Comparison of ENCODE assay signal across 7 cellular contexts in genomic region chr14:104688505-104688754, GRCh38. TPM values are rescaled to one million over a fixed set of nuclear protein-coding genes. Genes with fewer than 3 reads are reported as not detected.
DNase-seq lines count a peak whose midpoint lies in the region; ATAC-seq and TF ChIP-seq lines count a peak whose summit lies in the region.

No MANE protein-coding gene starts in this region.

- H3K18ac ChIP-seq in mesenchymal stem cell (ENCODE audit: low read depth in 1 of 2, low read length in 2 of 2), result peak overlapping the region; percentile 25 to 85

- no peak for ATAC-seq in body of pancreas
- ATAC-seq in HG03378 (IDR thresholded peaks at IDR 0.05; ENCODE audit: unreplicated experiment), result no peak

- H3K36me3 ChIP-seq in MG63 (peaks cover 3% of the 10 kb centered on the region), body of pancreas (replicated peaks in 1 of 2; ENCODE audit: insufficient read depth in 1 of 2, low read depth in 2 of 2) (no peaks in the 10 kb centered on the region), mesenchymal stem cell (ENCODE audit: control insufficient read depth in 1 of 2, insufficient read depth in 2 of 2, low read depth in 1 of 2, low read length in 2 of 2) (peaks cover 0 to 28% of the 10 kb centered on the region in 2 experiments)

- no peak for DNase-seq in MG63
- DNase-seq in body of pancreas, result no peak
- DNase-seq in mesenchymal stem cell, result no peak
- no peak for DNase-seq in substantia nigra (lab: John Stamatoyannopoulos, UW)
- DNase-seq in DMS53 (lab: John Stamatoyannopoulos, UW), result no peak
- DNase-seq in NCI-H2029 treated with DMSO at 0.1 percent for 48 hours (lab: John Stamatoyannopoulos, UW), result no peak

- peak overlapping the region; percentile 44 for H3K4me3 ChIP-seq in MG63
- H3K4me3 ChIP-seq in body of pancreas, result no peak overlapping the region
- H3K4me3 ChIP-seq in mesenchymal stem cell (ENCODE audit: insufficient read depth in 1 of 2, low read depth in 1 of 2, low read length in 2 of 2), result peak overlapping the region in 1 of 2 experiments; percentile 72

- H3K9me3 ChIP-seq in MG63 (no peaks in the 10 kb centered on the region), body of pancreas (no peaks in the 10 kb centered on the region), mesenchymal stem cell (ENCODE audit: control insufficient read depth, low read length) (no peaks in the 10 kb centered on the region)

- 16 to 23% methylated on average over 8 of the region's 8 CpGs for WGBS in body of pancreas, 2 donors
- WGBS in mesenchymal stem cell, result 69% methylated on average over 8 of the region's 8 CpGs

- H3K79me1 ChIP-seq in mesenchymal stem cell (replicated peaks; ENCODE audit: low read length, poor library complexity, severe bottlenecking), result no peaks in the 10 kb centered on the region

- H3K27ac ChIP-seq in body of pancreas (peak overlapping the region; percentile 84 to 92 (median 90)), mesenchymal stem cell (ENCODE audit: low read length, poor library complexity, severe bottlenecking) (no peak overlapping the region), substantia nigra (ENCODE audit: low read depth, low read length, poor library complexity, severe bottlenecking) (peak overlapping the region; percentile 94)

- H4K91ac ChIP-seq in mesenchymal stem cell (ENCODE audit: low read length), result peak overlapping the region; percentile 2

- H3K23ac ChIP-seq in mesenchymal stem cell (ENCODE audit: low read length in 2 of 2), result no peak overlapping the region

- TF ChIP-seq POLR2A in body of pancreas (IDR thresholded peaks at IDR 0.05), result peak in 1 of 3 donors; percentile 17

- H3K27me3 ChIP-seq in MG63, result no peaks in the 10 kb centered on the region
- no peaks in the 10 kb centered on the region for H3K27me3 ChIP-seq in body of pancreas
- H3K27me3 ChIP-seq in mesenchymal stem cell (ENCODE audit: control insufficient read depth in 1 of 2, insufficient read depth in 1 of 2, low read length in 2 of 2), result no peaks in the 10 kb centered on the region

- no peak overlapping the region for H3K4me2 ChIP-seq in mesenchymal stem cell (ENCODE audit: low read length, poor library complexity, severe bottlenecking)

- H4K8ac ChIP-seq in mesenchymal stem cell (ENCODE audit: low read length), result no peak overlapping the region

- no peak overlapping the region for H3K4ac ChIP-seq in mesenchymal stem cell (ENCODE audit: low read depth in 1 of 2, low read length in 2 of 2)

- no peak overlapping the region for H2BK15ac ChIP-seq in mesenchymal stem cell (ENCODE audit: low read depth, poor library complexity, severe bottlenecking)

- H2BK5ac ChIP-seq in mesenchymal stem cell (ENCODE audit: low read depth, low read length, poor library complexity, severe bottlenecking), result no peak overlapping the region

- H2AFZ ChIP-seq in mesenchymal stem cell (ENCODE audit: low read depth, low read length), result no peak overlapping the region

- H3K4me1 ChIP-seq in body of pancreas (peaks cover 39% of the 10 kb centered on the region), mesenchymal stem cell (ENCODE audit: control insufficient read depth, insufficient read depth, low read depth, low read length) (peaks cover 50% of the 10 kb centered on the region)

- intact Hi-C loops in body of pancreas (cut with DNase I), result no loop called here

- no peak overlapping the region for H3K14ac ChIP-seq in mesenchymal stem cell (ENCODE audit: low read length in 2 of 2)

- H2BK12ac ChIP-seq in mesenchymal stem cell (ENCODE audit: low read length in 2 of 2), result peak overlapping the region in 1 of 2 experiments; percentile 50

- no peak overlapping the region for H3K9ac ChIP-seq in mesenchymal stem cell (ENCODE audit: low read length)

- peak overlapping the region; percentile 2 for H2BK120ac ChIP-seq in mesenchymal stem cell (ENCODE audit: low read depth, low read length)

- no peak for TF ChIP-seq CTCF in body of pancreas (IDR thresholded peaks at IDR 0.05)

- H2AK5ac ChIP-seq in mesenchymal stem cell (ENCODE audit: low read length, severe bottlenecking), result no peak overlapping the region

RNA-seq across cellular contexts. Expression of gene INF2, which starts 1.0 kb away (rescaled TPM):
- total RNA-seq in MG63 (2014; rRNA removed; shearing (Covaris generic); ENCODE audit: low replicate concordance), result 15.5 and 31.4 TPM in 2 replicates
- total RNA-seq in body of pancreas, result 10 to 100 TPM; 46.2 to 90.3 TPM
- 59.1 TPM for polyA plus RNA-seq in mesenchymal stem cell (2013, experiment 1 of 2)
- 55.9 TPM for polyA plus RNA-seq in mesenchymal stem cell (2013, experiment 2 of 2)

RNA-seq across cellular contexts. Expression of gene ADSS1, which starts 35.6 kb away (rescaled TPM):
- 4.0 and 4.2 TPM in 2 replicates for total RNA-seq in MG63 (2014; rRNA removed; shearing (Covaris generic); ENCODE audit: low replicate concordance)
- total RNA-seq in body of pancreas, result 1 to 10 TPM; 4.0 to 4.7 TPM
- 5.2 TPM for polyA plus RNA-seq in mesenchymal stem cell (2013, experiment 1 of 2)
- polyA plus RNA-seq in mesenchymal stem cell (2013, experiment 2 of 2), result 4.8 TPM
